Comparison of ENCODE assay signal across 14 cellular contexts in genomic region chr4:186569533-186570192, GRCh38. TPM values are rescaled to one million over a fixed set of nuclear protein-coding genes. Genes with fewer than 3 reads are reported as not detected.
DNase-seq lines count a peak whose midpoint lies in the region; ATAC-seq and TF ChIP-seq lines count a peak whose summit lies in the region.
"Had no signal": no experiment of that assay in that cellular context is flagged by ENCODE, and none has a peak within 500 bp of the region (broad histone marks: within the 10 kb centered on the region; RNA-seq: fewer than 3 reads in every experiment).

No MANE protein-coding gene starts in this region.

- no peaks in the 10 kb centered on the region for H3K79me1 ChIP-seq in neuronal stem cell (ENCODE audit: low read depth, low read length)

- H3K4me2 ChIP-seq in neuronal stem cell (ENCODE audit: insufficient read depth, low read length, poor library complexity, severe bottlenecking), result no peak overlapping the region

- ATAC-seq in right cardiac atrium (peak in 1 of 2 donors; percentile 16), Right ventricle myocardium inferior (no peak), aorta (ENCODE audit: low FRiP score) (peak; percentile 33), HG02610 (IDR thresholded peaks at IDR 0.05; ENCODE audit: unreplicated experiment) (no peak)

- no peak for DNase-seq in right cardiac atrium
- DNase-seq in Right ventricle myocardium inferior (ENCODE audit: missing footprints), result no peak
- DNase-seq in fibroblast of pulmonary artery (ENCODE audit: low read depth), result no peak
- no peak for DNase-seq in neuronal stem cell (ENCODE audit: low spot score)
- no peak for DNase-seq in aorta
- DNase-seq in HuH-7 (ENCODE audit: low spot score), result no peak
- DNase-seq in uterus, result no peak
- DNase-seq: activated CD4-positive, CD25-positive, alpha-beta regulatory T cell treated with anti-CD3 and anti-CD28 coated beads, Interleukin-2, amount 50 U/mL, for 72 hours; activated naive CD8-positive, alpha-beta T cell treated with anti-CD3 and anti-CD28 coated beads, Interleukin-2, amount 10 ng/mL, durations not matched to agents 7 days and 5 days; COR-L47; GDM1 had no signal

- no peak overlapping the region for H2BK12ac ChIP-seq in neuronal stem cell (ENCODE audit: low read length)

- H2BK5ac ChIP-seq in neuronal stem cell (ENCODE audit: low read length), result no peak overlapping the region

- H2BK15ac ChIP-seq in neuronal stem cell (ENCODE audit: low read length), result no peak overlapping the region

- no peaks in the 10 kb centered on the region for H3K4me1 ChIP-seq in right cardiac atrium (ENCODE audit: control insufficient read depth, insufficient read depth, low read length)
- peaks cover 7 to 13% of the 10 kb centered on the region in 2 donors for H3K4me1 ChIP-seq in neuronal stem cell (ENCODE audit: control insufficient read depth in 2 of 2, insufficient read depth in 1 of 2, low read depth in 1 of 2, low read length in 2 of 2)
- no peaks in the 10 kb centered on the region for H3K4me1 ChIP-seq in aorta (ENCODE audit: control insufficient read depth in 1 of 2, insufficient read depth in 2 of 2, low read length in 2 of 2)
- H3K4me1 ChIP-seq in uterus, result no peaks in the 10 kb centered on the region

- no peaks in the 10 kb centered on the region for H3K9me3 ChIP-seq in right cardiac atrium (ENCODE audit: control insufficient read depth, low read length)
- H3K9me3 ChIP-seq in neuronal stem cell (replicated peaks in 1 of 2; ENCODE audit: control insufficient read depth in 2 of 2, insufficient read depth in 1 of 2, low read depth in 1 of 2, low read length in 2 of 2), result no peaks in the 10 kb centered on the region
- H3K9me3 ChIP-seq in aorta (ENCODE audit: control insufficient read depth, low read length), result no peaks in the 10 kb centered on the region
- no peaks in the 10 kb centered on the region for H3K9me3 ChIP-seq in uterus

- TF ChIP-seq CTCF in fibroblast of pulmonary artery (IDR thresholded peaks at IDR 0.05; ENCODE audit: low read length, missing control alignments), result no peak
- no peak for TF ChIP-seq CTCF in uterus (IDR thresholded peaks at IDR 0.05)

- no peak overlapping the region for H4K8ac ChIP-seq in neuronal stem cell (ENCODE audit: low read depth, low read length)

- H3K27ac ChIP-seq in right cardiac atrium (ENCODE audit: low read length) (no peak overlapping the region), neuronal stem cell (replicated peaks; ENCODE audit: low read length) (no peak overlapping the region), aorta (ENCODE audit: low read depth in 1 of 2, low read length in 2 of 2) (no peak overlapping the region), uterus (no peak overlapping the region)
- H3K27ac ChIP-seq: RWPE1 had no signal

- no peak overlapping the region for H4K91ac ChIP-seq in neuronal stem cell (ENCODE audit: low read depth, low read length, poor library complexity)

- 41% methylated on average over 10 of the region's 10 CpGs for WGBS in right cardiac atrium
- WGBS in neuronal stem cell (ENCODE audit: extremely low coverage in 2 of 2, insufficient read length in 2 of 2, insufficient replicate concordance in 1 of 2), 2 donors, result no CpG with 5 or more reads among the region's 10 CpGs
- WGBS in aorta, 2 donors, result 29 to 30% methylated on average over 10 of the region's 10 CpGs

- H3K36me3 ChIP-seq in neuronal stem cell (replicated peaks in 1 of 2; ENCODE audit: control insufficient read depth in 2 of 2, insufficient read depth in 2 of 2, low read length in 2 of 2) (no peaks in the 10 kb centered on the region), aorta (ENCODE audit: control insufficient read depth in 1 of 2, insufficient read depth in 2 of 2, low read length in 1 of 2) (no peaks in the 10 kb centered on the region), uterus (no peaks in the 10 kb centered on the region)

- intact Hi-C loops in right cardiac atrium (cut with DNase I) (no loop called here), Right ventricle myocardium inferior (cut with DNase I) (no loop called here), aorta (cut with DNase I) (no loop called here), uterus (cut with DNase I; ENCODE audit: low total_unique reads) (no loop called here)

- H3K14ac ChIP-seq in neuronal stem cell (ENCODE audit: low read length), result no peak overlapping the region

- H2AK5ac ChIP-seq in neuronal stem cell (ENCODE audit: low read depth, low read length), result no peak overlapping the region

- H3K4me3 ChIP-seq in right cardiac atrium (ENCODE audit: low read length), result peak overlapping the region; percentile 33
- H3K4me3 ChIP-seq in fibroblast of pulmonary artery (replicated peaks; ENCODE audit: low read depth, low read length), result peak overlapping the region; percentile 51
- H3K4me3 ChIP-seq in neuronal stem cell (ENCODE audit: low read length in 2 of 2), result no peak overlapping the region
- H3K4me3 ChIP-seq in aorta (ENCODE audit: low read length in 2 of 2), result peak overlapping the region; percentile 11 to 52
- no peak overlapping the region for H3K4me3 ChIP-seq in uterus

- H3K18ac ChIP-seq in neuronal stem cell (ENCODE audit: low read length), result no peak overlapping the region

- no peak overlapping the region for H2BK120ac ChIP-seq in neuronal stem cell (ENCODE audit: low read depth, low read length)

- no peak overlapping the region for H3K4ac ChIP-seq in neuronal stem cell (ENCODE audit: low read length)

- peak overlapping the region; percentile 15 for H2AFZ ChIP-seq in neuronal stem cell (ENCODE audit: low read length)

- no peak overlapping the region for H3K23ac ChIP-seq in neuronal stem cell (ENCODE audit: low read depth, low read length, poor library complexity)

- H3K9ac ChIP-seq in neuronal stem cell (ENCODE audit: low read depth, low read length, poor library complexity), result no peak overlapping the region

- no peak for TF ChIP-seq POLR2A in uterus (IDR thresholded peaks at IDR 0.05)

- H3K27me3 ChIP-seq in right cardiac atrium (ENCODE audit: control insufficient read depth, insufficient read depth) (no peaks in the 10 kb centered on the region), neuronal stem cell (ENCODE audit: control insufficient read depth in 3 of 3, insufficient read depth in 3 of 3, low read depth in 1 of 3, low read length in 3 of 3) (no peaks in the 10 kb centered on the region), aorta (ENCODE audit: control insufficient read depth in 1 of 2, insufficient read depth in 2 of 2, low read length in 1 of 2) (no peaks in the 10 kb centered on the region), uterus (no peaks in the 10 kb centered on the region)

RNA-seq across cellular contexts. Expression of gene MTNR1A, which starts 14.3 kb away (rescaled TPM):
- total RNA-seq in right cardiac atrium, result not detected
- not detected for polyA plus RNA-seq in right cardiac atrium
- not detected for total RNA-seq in Right ventricle myocardium inferior
- 1.1 TPM for polyA plus RNA-seq in neuronal stem cell (2013, experiment 1 of 2)
- polyA plus RNA-seq in neuronal stem cell (2013, experiment 2 of 2), result 1.2 TPM
- total RNA-seq in aorta, result not detected
- polyA plus RNA-seq in aorta, result not detected
- 1 to 10 TPM in 1 of 4 donors, not detected in 3; 1.2 TPM for total RNA-seq in uterus
- total RNA-seq: activated naive CD8-positive, alpha-beta T cell treated with anti-CD3 and anti-CD28 coated beads, Interleukin-2, amount 10 ng/mL, durations not matched to agents 7 days and 5 days; esophagus mucosa had no signal

Comparison
In these comparisons a context has a peak if more than half of its experiments do, and no peak if none do; other contexts are left out.
1. H3K4me3 ChIP-seq: peak in right cardiac atrium (single experiment), fibroblast of pulmonary artery (single experiment) and aorta (2 of 2); none in neuronal stem cell (0 of 2) and uterus (0 of 2).